Comparison of ENCODE assay signal across 2 cellular contexts in the genomic region with DNA sequence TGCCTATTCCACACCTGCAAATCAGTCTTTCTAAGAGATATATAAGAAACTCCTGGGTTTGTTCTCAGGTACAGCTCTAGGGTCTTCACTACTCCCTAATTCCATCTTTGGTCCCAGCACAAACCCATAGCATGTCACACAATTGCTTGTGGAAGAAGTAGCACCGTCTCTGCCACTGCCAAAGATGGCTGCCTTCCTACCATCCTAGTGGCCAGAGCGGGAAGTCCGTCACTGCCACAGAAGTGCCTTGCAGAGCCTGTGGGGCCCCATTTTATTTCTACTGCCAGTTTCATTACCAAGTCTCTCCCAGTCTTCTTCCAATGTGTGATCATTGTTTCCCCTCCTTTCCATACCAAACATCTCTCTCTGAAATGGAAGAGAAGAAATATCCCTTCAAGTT.
A peak's percentile ranks its signal among the peaks of the same experiment; 100 is the strongest.
TF ChIP-seq lines count a peak whose summit lies in the region.

No MANE protein-coding gene starts in this region.

TF ChIP-seq in HepG2, 621 proteins besides CTCF, POLR2A, EP300 and RAD21:
- TF ChIP-seq ZMYM3 (CRISPR knock-in tag; IDR thresholded peaks at IDR 0.05): no peak
- TF ChIP-seq, protein P1, sequence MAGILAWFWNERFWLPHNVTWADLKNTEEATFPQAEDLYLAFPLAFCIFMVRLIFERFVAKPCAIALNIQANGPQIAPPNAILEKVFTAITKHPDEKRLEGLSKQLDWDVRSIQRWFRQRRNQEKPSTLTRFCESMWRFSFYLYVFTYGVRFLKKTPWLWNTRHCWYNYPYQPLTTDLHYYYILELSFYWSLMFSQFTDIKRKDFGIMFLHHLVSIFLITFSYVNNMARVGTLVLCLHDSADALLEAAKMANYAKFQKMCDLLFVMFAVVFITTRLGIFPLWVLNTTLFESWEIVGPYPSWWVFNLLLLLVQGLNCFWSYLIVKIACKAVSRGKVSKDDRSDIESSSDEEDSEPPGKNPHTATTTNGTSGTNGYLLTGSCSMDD (CRISPR knock-in tag; IDR thresholded peaks at IDR 0.05): no peak
- TF ChIP-seq YY1 (IDR thresholded peaks at IDR 0.05; ENCODE audit: insufficient read depth, insufficient replicate concordance, low read depth, low read length): peak; percentile 24

TF ChIP-seq in K562, 482 proteins besides CTCF, POLR2A, EP300 and RAD21:
- no peak for TF ChIP-seq U2AF1 (optimal IDR thresholded peaks at IDR 0.05; ENCODE audit: low read depth, low read length)
- no peak for TF ChIP-seq SRF (CRISPR knock-in tag; IDR thresholded peaks at IDR 0.05)
- TF ChIP-seq YY1 (IDR thresholded peaks at IDR 0.05; ENCODE audit: borderline replicate concordance in 1 of 3, control insufficient read depth in 1 of 3, extremely low read depth in 1 of 3, insufficient read depth in 3 of 3, insufficient read length in 1 of 3, insufficient replicate concordance in 2 of 3, low read depth in 1 of 3, low read length in 2 of 3): peak; percentile 18 to 82 (median 63)
